In the genomic region with DNA sequence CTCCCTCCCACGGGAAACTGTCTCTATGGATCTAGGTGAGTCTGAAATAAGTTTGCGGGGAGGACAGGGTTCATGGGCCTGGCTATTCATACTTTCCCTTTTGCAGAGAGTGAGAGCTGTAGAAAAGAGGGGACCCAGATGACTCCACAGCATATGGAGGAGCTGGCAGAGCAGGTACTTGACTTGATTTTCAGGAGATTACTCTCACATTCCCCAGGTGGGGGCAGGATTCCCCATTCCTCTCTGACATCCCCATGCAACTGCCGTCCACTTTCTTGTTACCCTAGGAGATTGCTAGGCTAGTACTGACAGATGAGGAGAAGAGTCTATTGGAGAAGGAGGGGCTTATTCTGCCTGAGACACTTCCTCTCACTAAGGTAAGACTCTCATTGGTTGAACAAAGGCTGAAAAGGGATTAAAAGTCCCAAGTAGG, we compare ENCODE assay signal across 1 cellular context.
TF ChIP-seq lines count a peak whose summit lies in the region.

No MANE protein-coding gene starts in this region.

TF ChIP-seq in A549, 52 proteins besides CTCF, POLR2A, EP300 and RAD21 (continued from another document):
- TF ChIP-seq TFCP2L1 (CRISPR knock-in tag; IDR thresholded peaks at IDR 0.05) (0 out of 2 replicates have a peak, but pooled peaks have one; percentile 43), MYC (IDR thresholded peaks at IDR 0.05; ENCODE audit: borderline replicate concordance, low read length) (no peak), FOXS1 (CRISPR knock-in tag; IDR thresholded peaks at IDR 0.05) (no peak), FOSB (CRISPR knock-in tag; IDR thresholded peaks at IDR 0.05) (no peak), CHD4 (IDR thresholded peaks at IDR 0.05; ENCODE audit: borderline replicate concordance) (no peak)
